1 cellular context compared by ENCODE assay signal in genomic region chr16:29319726-29320125, GRCh38.
TF ChIP-seq lines count a peak whose summit lies in the region.

No MANE protein-coding gene starts in this region.

TF ChIP-seq in HepG2, 621 proteins besides CTCF, POLR2A, EP300 and RAD21 (continued from another document):
- TF ChIP-seq ARID5B (CRISPR knock-in tag; IDR thresholded peaks at IDR 0.05) = 0 out of 2 replicates have a peak, but pooled peaks have one; percentile 14
- no peak for TF ChIP-seq FOXA1 (IDR thresholded peaks at IDR 0.05)
- peak; percentile 58 for TF ChIP-seq FOXA1 (CRISPR knock-in tag; IDR thresholded peaks at IDR 0.05)
- no peak for TF ChIP-seq MXD3 (CRISPR knock-in tag; IDR thresholded peaks at IDR 0.05)
- no peak for TF ChIP-seq ZNF382 (CRISPR knock-in tag; IDR thresholded peaks at IDR 0.05; ENCODE audit: borderline replicate concordance)
- TF ChIP-seq LCORL (IDR thresholded peaks at IDR 0.05) = no peak
- 0 out of 2 replicates have a peak, but pooled peaks have one; percentile 19 for TF ChIP-seq LCORL (CRISPR knock-in tag; IDR thresholded peaks at IDR 0.05)
- no peak for TF ChIP-seq MAFK (conservative IDR thresholded peaks at IDR 0.05 in 1 of 2, IDR thresholded peaks at IDR 0.05 in 1 of 2; ENCODE audit: low read length in 2 of 2)
- no peak for TF ChIP-seq SP1 (IDR thresholded peaks at IDR 0.05)
- TF ChIP-seq SP1 (CRISPR knock-in tag; IDR thresholded peaks at IDR 0.05) = no peak
- TF ChIP-seq GMEB1 (CRISPR knock-in tag; IDR thresholded peaks at IDR 0.05; ENCODE audit: borderline replicate concordance) = no peak
